Comparison of ENCODE assay signal across 10 cellular contexts in genomic region chr22:39149915-39150847, GRCh38. TPM values are rescaled to one million over a fixed set of nuclear protein-coding genes. Genes with fewer than 3 reads are reported as not detected.
DNase-seq lines count a peak whose midpoint lies in the region; ATAC-seq and TF ChIP-seq lines count a peak whose summit lies in the region.
"Had no signal": no experiment of that assay in that cellular context is flagged by ENCODE, and none has a peak within 500 bp of the region (broad histone marks: within the 10 kb centered on the region; RNA-seq: fewer than 3 reads in every experiment).

No MANE protein-coding gene starts in this region.

- H4K20me1 ChIP-seq in smooth muscle cell (ENCODE audit: low read depth): no peaks in the 10 kb centered on the region

- H3K27me3 Mint-ChIP-seq in activated naive CD4-positive, alpha-beta T cell treated with anti-CD3 and anti-CD28 coated beads, Interleukin-2, amount 50 U/mL, for 24 hours: no peaks in the 10 kb centered on the region
- peaks cover 4 to 14% of the 10 kb centered on the region in 2 donors for H3K27me3 Mint-ChIP-seq in natural killer cell treated with Interleukin-12 subunit alpha and Interleukin-12 subunit beta and Interleukin-15 and Interleukin-18, amount 100 ng/mL, for 72 hours

- peaks cover 26 to 68% (median 57%) of the 10 kb centered on the region in 4 donors for H3K4me1 ChIP-seq in transverse colon
- no peaks in the 10 kb centered on the region for H3K4me1 ChIP-seq in smooth muscle cell (ENCODE audit: low read depth)

- H3F3A ChIP-seq in smooth muscle cell (ENCODE audit: low read depth): peaks cover 7% of the 10 kb centered on the region

- H3K27ac ChIP-seq in caudate nucleus (ENCODE audit: low read depth, low read length): peak overlapping the region; percentile 93
- H3K27ac ChIP-seq in transverse colon: peak overlapping the region; percentile 91 to 98 (median 96)
- no peak overlapping the region for H3K27ac ChIP-seq in smooth muscle cell (ENCODE audit: low read depth)

- no peak for TF ChIP-seq POLR2A in transverse colon (IDR thresholded peaks at IDR 0.05)

- peak overlapping the region in 1 of 4 donors; percentile 1 for H3K4me3 ChIP-seq in transverse colon
- H3K4me3 ChIP-seq in smooth muscle cell: no peak overlapping the region

- H3K36me3 ChIP-seq in transverse colon (no peaks in the 10 kb centered on the region), smooth muscle cell (ENCODE audit: low read depth) (no peaks in the 10 kb centered on the region)

- H3K4me2 ChIP-seq in smooth muscle cell: no peak overlapping the region

- no peak for TF ChIP-seq EP300 in transverse colon (IDR thresholded peaks at IDR 0.05; ENCODE audit: low read depth)

- intact Hi-C loops in transverse colon (cut with DNase I; ENCODE audit: low total_unique reads): no loop called here

- H3K27me3 ChIP-seq in transverse colon: peaks cover 22% of the 10 kb centered on the region
- peaks cover 17% of the 10 kb centered on the region for H3K27me3 ChIP-seq in smooth muscle cell (ENCODE audit: low read depth)

- H3K36me3 Mint-ChIP-seq in activated naive CD4-positive, alpha-beta T cell treated with anti-CD3 and anti-CD28 coated beads, Interleukin-2, amount 50 U/mL, for 24 hours: no peaks in the 10 kb centered on the region
- H3K36me3 Mint-ChIP-seq in natural killer cell treated with Interleukin-12 subunit alpha and Interleukin-12 subunit beta and Interleukin-15 and Interleukin-18, amount 100 ng/mL, for 72 hours: no peaks in the 10 kb centered on the region

- no peak overlapping the region for H3K27ac Mint-ChIP-seq in activated naive CD4-positive, alpha-beta T cell treated with anti-CD3 and anti-CD28 coated beads, Interleukin-2, amount 50 U/mL, for 24 hours
- H3K27ac Mint-ChIP-seq in natural killer cell treated with Interleukin-12 subunit alpha and Interleukin-12 subunit beta and Interleukin-15 and Interleukin-18, amount 100 ng/mL, for 72 hours: peak overlapping the region; percentile 62 to 70

- no peaks in the 10 kb centered on the region for H3K79me2 ChIP-seq in smooth muscle cell (ENCODE audit: low read depth)

- H3K9me3 Mint-ChIP-seq in activated naive CD4-positive, alpha-beta T cell treated with anti-CD3 and anti-CD28 coated beads, Interleukin-2, amount 50 U/mL, for 24 hours: no peaks in the 10 kb centered on the region
- H3K9me3 Mint-ChIP-seq in natural killer cell treated with Interleukin-12 subunit alpha and Interleukin-12 subunit beta and Interleukin-15 and Interleukin-18, amount 100 ng/mL, for 72 hours: no peaks in the 10 kb centered on the region

- peaks cover 51% of the 10 kb centered on the region for H3K4me1 Mint-ChIP-seq in activated naive CD4-positive, alpha-beta T cell treated with anti-CD3 and anti-CD28 coated beads, Interleukin-2, amount 50 U/mL, for 24 hours
- peaks cover 18 to 32% of the 10 kb centered on the region in 2 donors for H3K4me1 Mint-ChIP-seq in natural killer cell treated with Interleukin-12 subunit alpha and Interleukin-12 subunit beta and Interleukin-15 and Interleukin-18, amount 100 ng/mL, for 72 hours (ENCODE audit: low read depth in 2 of 2)

- ATAC-seq in natural killer cell treated with Interleukin-12 subunit alpha and Interleukin-12 subunit beta and Interleukin-15 and Interleukin-18, amount 100 ng/mL, for 72 hours: no peak
- ATAC-seq in HG02981 (IDR thresholded peaks at IDR 0.05; ENCODE audit: unreplicated experiment): no peak

- WGBS in transverse colon (ENCODE audit: low coverage in 1 of 2), 2 donors: 42 to 70% methylated on average over 8 to 16 of the region's 16 CpGs
- WGBS in smooth muscle cell (ENCODE audit: low lambda C conversion rate): 83% methylated on average over 16 of the region's 16 CpGs

- H3K4me3 Mint-ChIP-seq in activated naive CD4-positive, alpha-beta T cell treated with anti-CD3 and anti-CD28 coated beads, Interleukin-2, amount 50 U/mL, for 24 hours: peak overlapping the region; percentile 70
- H3K4me3 Mint-ChIP-seq in natural killer cell treated with Interleukin-12 subunit alpha and Interleukin-12 subunit beta and Interleukin-15 and Interleukin-18, amount 100 ng/mL, for 72 hours: peak overlapping the region; percentile 96

- TF ChIP-seq CTCF in transverse colon (IDR thresholded peaks at IDR 0.05): no peak
- TF ChIP-seq CTCF in smooth muscle cell (IDR thresholded peaks at IDR 0.05; ENCODE audit: borderline replicate concordance, insufficient read depth, poor library complexity, severe bottlenecking): no peak

- no peak for DNase-seq in activated naive CD4-positive, alpha-beta T cell treated with Interleukin-2 at 50 U/mL for 16 hours
- DNase-seq in caudate nucleus (lab: John Stamatoyannopoulos, UW) (peak in 1 of 61 donors; percentile 23), transverse colon (no peak), hepatic stellate cell (ENCODE audit: low spot score) (no peak), smooth muscle cell (lab: John Stamatoyannopoulos, UW; ENCODE audit: unreplicated experiment) (no peak)
- peak; percentile 45 for DNase-seq in natural killer cell treated with Interleukin-12 subunit alpha and Interleukin-12 subunit beta and Interleukin-15 and Interleukin-18, amount 100 ng/mL, for 72 hours (ENCODE audit: low spot score)
- DNase-seq: stimulated activated CD4-positive, alpha-beta T cell treated with anti-CD3 and anti-CD28 coated beads, Interleukin-4, amount 100 ng/mL, for 1 hour had no signal

- no peak overlapping the region for H3K9ac ChIP-seq in smooth muscle cell (ENCODE audit: low read depth)

- in situ Hi-C loops in transverse colon (cut with MboI; ENCODE audit: low pct_ligation_motif_present in 1 of 4, low pct_unique_long_range_greater_than_20kb in 1 of 4, low sequenced_read_pairs in 3 of 4): loop anchor here in 1 of 4 donors (25.0 kb wide), 1 partner anchor 387 kb away; the partner anchor contains the start of gene RPS19BP1

- no peaks in the 10 kb centered on the region for H3K9me3 ChIP-seq in transverse colon
- H3K9me3 ChIP-seq in smooth muscle cell (replicated peaks; ENCODE audit: low read depth): no peaks in the 10 kb centered on the region

- no peak overlapping the region for H2AFZ ChIP-seq in smooth muscle cell (ENCODE audit: low read depth)

RNA-seq across cellular contexts. Expression of gene CBX7, which starts 2.3 kb away (rescaled TPM):
- 10 to 100 TPM in 1 of 2 donors, 1 to 10 TPM in 1; 4.9 to 11.1 TPM for total RNA-seq in natural killer cell treated with Interleukin-12 subunit alpha and Interleukin-12 subunit beta and Interleukin-15 and Interleukin-18, amount 100 ng/mL, for 72 hours
- total RNA-seq in transverse colon (100 to 1,000 TPM in 1 of 4 donors, 10 to 100 TPM in 3; 15.3 to 129 (median 58.4) TPM), smooth muscle cell (0.40 and 4.8 TPM in 2 replicates)
- 1.7 and 2.2 TPM in 2 replicates for polyA plus RNA-seq in smooth muscle cell

RNA-seq across cellular contexts. Expression of gene APOBEC3H, which starts 53.1 kb away (rescaled TPM):
- total RNA-seq in natural killer cell treated with Interleukin-12 subunit alpha and Interleukin-12 subunit beta and Interleukin-15 and Interleukin-18, amount 100 ng/mL, for 72 hours: 1 to 10 TPM; 6.2 to 6.9 TPM
- total RNA-seq in transverse colon: 1 to 10 TPM in 1 of 4 donors, under 1 TPM in 1, not detected in 2; 0.41 to 2.1 TPM
- 0.31 TPM in 1 of 2 replicates, not detected in the other for total RNA-seq in smooth muscle cell
- polyA plus RNA-seq in smooth muscle cell: 0.57 and 1.5 TPM in 2 replicates
- total RNA-seq: lung microvascular endothelial cell had no signal
